ENCODE assay signal across 1 cellular context in the genomic region with DNA sequence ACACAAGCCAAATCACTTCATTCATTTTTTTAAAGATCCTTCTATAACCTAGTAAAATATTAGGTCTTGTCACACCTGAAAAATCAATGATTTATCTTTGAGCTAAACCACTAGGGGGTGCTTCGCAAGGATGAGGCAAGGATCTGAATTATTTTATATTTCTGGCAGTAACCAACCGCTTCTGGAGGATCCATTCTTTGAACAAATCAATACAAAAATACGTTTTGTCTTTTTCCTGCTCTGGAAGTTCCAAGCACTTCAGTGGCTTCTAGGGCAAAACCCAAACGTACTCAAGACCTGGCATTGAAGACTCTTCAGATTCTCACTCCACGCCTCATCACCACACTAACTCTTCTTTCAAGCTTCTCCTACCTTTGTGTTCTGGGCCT.
TF ChIP-seq lines count a peak whose summit lies in the region.

No MANE protein-coding gene starts in this region.

TF ChIP-seq in HepG2, 621 proteins besides CTCF, POLR2A, EP300 and RAD21 (continues in another document):
- TF ChIP-seq ZNF441 (CRISPR knock-in tag; IDR thresholded peaks at IDR 0.05; ENCODE audit: borderline replicate concordance) (no peak), ZNF878 (CRISPR knock-in tag; IDR thresholded peaks at IDR 0.05) (no peak), ZNF639 (CRISPR knock-in tag; conservative IDR thresholded peaks at IDR 0.05) (no peak), RBAK (CRISPR knock-in tag; IDR thresholded peaks at IDR 0.05) (no peak), ZBTB10 (CRISPR knock-in tag; IDR thresholded peaks at IDR 0.05; ENCODE audit: borderline replicate concordance) (no peak), NR1H2 (CRISPR knock-in tag; IDR thresholded peaks at IDR 0.05; ENCODE audit: borderline replicate concordance, low read depth) (no peak), TEAD3 (CRISPR knock-in tag; optimal IDR thresholded peaks at IDR 0.05; ENCODE audit: borderline replicate concordance) (no peak), PRMT3 (CRISPR knock-in tag; IDR thresholded peaks at IDR 0.05; ENCODE audit: borderline replicate concordance, low read depth) (no peak), NCOA1 (CRISPR knock-in tag; IDR thresholded peaks at IDR 0.05) (no peak), ZNF709 (CRISPR knock-in tag; IDR thresholded peaks at IDR 0.05) (peak; percentile 14; the same call in 1 of the 2 replicates), GATA4 (IDR thresholded peaks at IDR 0.05; ENCODE audit: borderline replicate concordance, low read depth) (no peak), HNF4A (CRISPR knock-in tag; IDR thresholded peaks at IDR 0.05) (no peak), TSC22D2 (CRISPR knock-in tag; IDR thresholded peaks at IDR 0.05; ENCODE audit: borderline replicate concordance) (no peak), ZNF777 (CRISPR knock-in tag; IDR thresholded peaks at IDR 0.05) (0 out of 2 replicates have a peak, but pooled peaks have one; percentile 8), ZNF703 (CRISPR knock-in tag; IDR thresholded peaks at IDR 0.05; ENCODE audit: borderline replicate concordance) (0 out of 2 replicates have a peak, but pooled peaks have one; percentile 28), SMC3 (IDR thresholded peaks at IDR 0.05; ENCODE audit: low read length) (peak; percentile 42; the same call in 1 of the 2 replicates), RBM39 (IDR thresholded peaks at IDR 0.05; ENCODE audit: low read depth, low read length, poor library complexity, severe bottlenecking) (no peak), ONECUT2 (CRISPR knock-in tag; IDR thresholded peaks at IDR 0.05) (peak; percentile 85), AGO2 (optimal IDR thresholded peaks at IDR 0.05; ENCODE audit: low read depth, low read length) (no peak), FOXP1 (IDR thresholded peaks at IDR 0.05) (no peak), FOXP1 (CRISPR knock-in tag; IDR thresholded peaks at IDR 0.05) (no peak), STAG1 (CRISPR knock-in tag; IDR thresholded peaks at IDR 0.05) (peak; percentile 26; the same call in 1 of the 2 replicates), UBTF (CRISPR knock-in tag; IDR thresholded peaks at IDR 0.05) (no peak), NPAS2 (CRISPR knock-in tag; IDR thresholded peaks at IDR 0.05; ENCODE audit: borderline replicate concordance) (no peak), TBP (CRISPR knock-in tag; IDR thresholded peaks at IDR 0.05) (no peak), ZMAT3 (CRISPR knock-in tag; conservative IDR thresholded peaks at IDR 0.05) (0 out of 2 replicates have a peak, but pooled peaks have one; percentile 28), NKX3-1 (CRISPR knock-in tag; IDR thresholded peaks at IDR 0.05) (no peak), TEAD2 (CRISPR knock-in tag; IDR thresholded peaks at IDR 0.05) (no peak), ELF4 (CRISPR knock-in tag; IDR thresholded peaks at IDR 0.05; ENCODE audit: borderline replicate concordance) (no peak), NR2F2 (IDR thresholded peaks at IDR 0.05; ENCODE audit: borderline replicate concordance, low read depth) (0 out of 2 replicates have a peak, but pooled peaks have one; percentile 14), RARG (CRISPR knock-in tag; IDR thresholded peaks at IDR 0.05; ENCODE audit: low read depth) (no peak), KDM3A (CRISPR knock-in tag; IDR thresholded peaks at IDR 0.05; ENCODE audit: low read depth) (no peak), MTERF4 (CRISPR knock-in tag; IDR thresholded peaks at IDR 0.05) (no peak), SYNCRIP (IDR thresholded peaks at IDR 0.05; ENCODE audit: insufficient read depth, low read depth, low read length) (no peak), CEBPZ (IDR thresholded peaks at IDR 0.05; ENCODE audit: low read length) (no peak), PHF21A (CRISPR knock-in tag; IDR thresholded peaks at IDR 0.05) (no peak)
- TF ChIP-seq, protein P1, sequence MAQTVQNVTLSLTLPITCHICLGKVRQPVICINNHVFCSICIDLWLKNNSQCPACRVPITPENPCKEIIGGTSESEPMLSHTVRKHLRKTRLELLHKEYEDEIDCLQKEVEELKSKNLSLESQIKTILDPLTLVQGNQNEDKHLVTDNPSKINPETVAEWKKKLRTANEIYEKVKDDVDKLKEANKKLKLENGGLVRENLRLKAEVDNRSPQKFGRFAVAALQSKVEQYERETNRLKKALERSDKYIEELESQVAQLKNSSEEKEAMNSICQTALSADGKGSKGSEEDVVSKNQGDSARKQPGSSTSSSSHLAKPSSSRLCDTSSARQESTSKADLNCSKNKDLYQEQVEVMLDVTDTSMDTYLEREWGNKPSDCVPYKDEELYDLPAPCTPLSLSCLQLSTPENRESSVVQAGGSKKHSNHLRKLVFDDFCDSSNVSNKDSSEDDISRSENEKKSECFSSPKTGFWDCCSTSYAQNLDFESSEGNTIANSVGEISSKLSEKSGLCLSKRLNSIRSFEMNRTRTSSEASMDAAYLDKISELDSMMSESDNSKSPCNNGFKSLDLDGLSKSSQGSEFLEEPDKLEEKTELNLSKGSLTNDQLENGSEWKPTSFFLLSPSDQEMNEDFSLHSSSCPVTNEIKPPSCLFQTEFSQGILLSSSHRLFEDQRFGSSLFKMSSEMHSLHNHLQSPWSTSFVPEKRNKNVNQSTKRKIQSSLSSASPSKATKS (CRISPR knock-in tag; IDR thresholded peaks at IDR 0.05), result no peak
- TF ChIP-seq, protein P2, sequence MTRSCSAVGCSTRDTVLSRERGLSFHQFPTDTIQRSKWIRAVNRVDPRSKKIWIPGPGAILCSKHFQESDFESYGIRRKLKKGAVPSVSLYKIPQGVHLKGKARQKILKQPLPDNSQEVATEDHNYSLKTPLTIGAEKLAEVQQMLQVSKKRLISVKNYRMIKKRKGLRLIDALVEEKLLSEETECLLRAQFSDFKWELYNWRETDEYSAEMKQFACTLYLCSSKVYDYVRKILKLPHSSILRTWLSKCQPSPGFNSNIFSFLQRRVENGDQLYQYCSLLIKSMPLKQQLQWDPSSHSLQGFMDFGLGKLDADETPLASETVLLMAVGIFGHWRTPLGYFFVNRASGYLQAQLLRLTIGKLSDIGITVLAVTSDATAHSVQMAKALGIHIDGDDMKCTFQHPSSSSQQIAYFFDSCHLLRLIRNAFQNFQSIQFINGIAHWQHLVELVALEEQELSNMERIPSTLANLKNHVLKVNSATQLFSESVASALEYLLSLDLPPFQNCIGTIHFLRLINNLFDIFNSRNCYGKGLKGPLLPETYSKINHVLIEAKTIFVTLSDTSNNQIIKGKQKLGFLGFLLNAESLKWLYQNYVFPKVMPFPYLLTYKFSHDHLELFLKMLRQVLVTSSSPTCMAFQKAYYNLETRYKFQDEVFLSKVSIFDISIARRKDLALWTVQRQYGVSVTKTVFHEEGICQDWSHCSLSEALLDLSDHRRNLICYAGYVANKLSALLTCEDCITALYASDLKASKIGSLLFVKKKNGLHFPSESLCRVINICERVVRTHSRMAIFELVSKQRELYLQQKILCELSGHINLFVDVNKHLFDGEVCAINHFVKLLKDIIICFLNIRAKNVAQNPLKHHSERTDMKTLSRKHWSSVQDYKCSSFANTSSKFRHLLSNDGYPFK (CRISPR knock-in tag; IDR thresholded peaks at IDR 0.05; ENCODE audit: borderline replicate concordance), result no peak
- TF ChIP-seq, protein P3, sequence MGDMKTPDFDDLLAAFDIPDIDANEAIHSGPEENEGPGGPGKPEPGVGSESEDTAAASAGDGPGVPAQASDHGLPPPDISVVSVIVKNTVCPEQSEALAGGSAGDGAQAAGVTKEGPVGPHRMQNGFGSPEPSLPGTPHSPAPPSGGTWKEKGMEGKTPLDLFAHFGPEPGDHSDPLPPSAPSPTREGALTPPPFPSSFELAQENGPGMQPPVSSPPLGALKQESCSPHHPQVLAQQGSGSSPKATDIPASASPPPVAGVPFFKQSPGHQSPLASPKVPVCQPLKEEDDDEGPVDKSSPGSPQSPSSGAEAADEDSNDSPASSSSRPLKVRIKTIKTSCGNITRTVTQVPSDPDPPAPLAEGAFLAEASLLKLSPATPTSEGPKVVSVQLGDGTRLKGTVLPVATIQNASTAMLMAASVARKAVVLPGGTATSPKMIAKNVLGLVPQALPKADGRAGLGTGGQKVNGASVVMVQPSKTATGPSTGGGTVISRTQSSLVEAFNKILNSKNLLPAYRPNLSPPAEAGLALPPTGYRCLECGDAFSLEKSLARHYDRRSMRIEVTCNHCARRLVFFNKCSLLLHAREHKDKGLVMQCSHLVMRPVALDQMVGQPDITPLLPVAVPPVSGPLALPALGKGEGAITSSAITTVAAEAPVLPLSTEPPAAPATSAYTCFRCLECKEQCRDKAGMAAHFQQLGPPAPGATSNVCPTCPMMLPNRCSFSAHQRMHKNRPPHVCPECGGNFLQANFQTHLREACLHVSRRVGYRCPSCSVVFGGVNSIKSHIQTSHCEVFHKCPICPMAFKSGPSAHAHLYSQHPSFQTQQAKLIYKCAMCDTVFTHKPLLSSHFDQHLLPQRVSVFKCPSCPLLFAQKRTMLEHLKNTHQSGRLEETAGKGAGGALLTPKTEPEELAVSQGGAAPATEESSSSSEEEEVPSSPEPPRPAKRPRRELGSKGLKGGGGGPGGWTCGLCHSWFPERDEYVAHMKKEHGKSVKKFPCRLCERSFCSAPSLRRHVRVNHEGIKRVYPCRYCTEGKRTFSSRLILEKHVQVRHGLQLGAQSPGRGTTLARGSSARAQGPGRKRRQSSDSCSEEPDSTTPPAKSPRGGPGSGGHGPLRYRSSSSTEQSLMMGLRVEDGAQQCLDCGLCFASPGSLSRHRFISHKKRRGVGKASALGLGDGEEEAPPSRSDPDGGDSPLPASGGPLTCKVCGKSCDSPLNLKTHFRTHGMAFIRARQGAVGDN (CRISPR knock-in tag; IDR thresholded peaks at IDR 0.05), result no peak
